Comparison of ENCODE assay signal across 34 cellular contexts in the genomic region with DNA sequence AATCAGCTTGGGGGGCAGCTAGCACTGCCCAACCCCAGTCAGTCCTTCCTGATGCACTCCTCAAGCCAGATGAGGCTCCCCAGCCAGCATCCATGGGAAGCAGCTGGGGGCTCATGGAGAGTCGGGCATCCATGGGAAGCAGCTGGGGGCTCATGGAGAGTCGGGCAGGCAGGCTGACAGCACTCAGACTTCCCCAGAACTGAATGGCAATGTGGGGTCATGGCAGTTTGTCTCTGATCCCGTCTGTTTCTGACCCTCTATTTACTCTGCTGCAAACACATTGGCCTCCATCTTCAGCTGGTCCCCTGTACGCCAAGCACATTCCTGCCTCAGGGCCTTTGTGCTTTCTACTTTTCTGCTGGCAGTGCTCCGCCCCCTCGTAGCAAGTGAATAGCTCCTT.
"Had no signal": no experiment of that assay in that cellular context is flagged by ENCODE, and none has a peak within 500 bp of the region (broad histone marks: within the 10 kb centered on the region; RNA-seq: fewer than 3 reads in every experiment).

No MANE protein-coding gene starts in this region.

- ATAC-seq: activated CD8-positive, alpha-beta T cell treated with anti-CD3 and anti-CD28 coated beads for 36 hours; activated naive CD8-positive, alpha-beta T cell treated with anti-CD3 and anti-CD28 coated beads, Interleukin-2, amount 50 U/mL, for 24 hours; Right ventricle myocardium inferior had no signal

- H3K4me2 ChIP-seq: KMS-11, PC-9 had no signal

- H3K4me3 ChIP-seq: PC-9 had no signal

- H3K9ac ChIP-seq: KMS-11 had no signal

- H3K9me3 Mint-ChIP-seq: activated B cell treated with CpG ODN at 0.5 μM for 24 hours; activated CD8-positive, alpha-beta T cell treated with anti-CD3 and anti-CD28 coated beads for 36 hours; activated naive CD4-positive, alpha-beta T cell treated with anti-CD3 and anti-CD28 coated beads for 36 hours; activated naive CD8-positive, alpha-beta T cell treated with anti-CD3 and anti-CD28 coated beads, Interleukin-2, amount 50 U/mL, for 24 hours; activated T-helper 1 cell treated with anti-CD3 and anti-CD28 coated beads, Interleukin-12 subunit alpha, Interleukin-12 subunit beta, Interleukin-2, Interleukin-4 antibody, amounts not matched to agents 30 ng/mL and 10 ng/mL and 1 ng/mL, durations not matched to agents 14 hours and 24 hours and 36 hours; brain had no signal

- H3K36me3 Mint-ChIP-seq: activated naive CD8-positive, alpha-beta T cell; brain had no signal

- H3K4me3 Mint-ChIP-seq: activated B cell treated with CpG ODN at 0.5 μM for 24 hours; activated CD8-positive, alpha-beta T cell treated with anti-CD3 and anti-CD28 coated beads for 36 hours; activated naive CD4-positive, alpha-beta T cell treated with anti-CD3 and anti-CD28 coated beads for 36 hours; activated naive CD8-positive, alpha-beta T cell; activated naive CD8-positive, alpha-beta T cell treated with anti-CD3 and anti-CD28 coated beads, Interleukin-2, amount 50 U/mL, for 24 hours; activated T-helper 1 cell treated with anti-CD3 and anti-CD28 coated beads, Interleukin-12 subunit alpha, Interleukin-12 subunit beta, Interleukin-2, Interleukin-4 antibody, amounts not matched to agents 30 ng/mL and 10 ng/mL and 1 ng/mL, durations not matched to agents 14 hours and 24 hours and 36 hours; brain had no signal

- DNase-seq: activated B cell treated with CpG ODN at 0.5 μM for 24 hours; activated CD4-positive, alpha-beta T cell treated with anti-CD3 and anti-CD28 coated beads for 4 hours; activated CD4-positive, alpha-beta T cell treated with anti-CD3 and anti-CD28 coated beads, Interleukin-2, amount 50 U/mL, for 1 hour; activated CD4-positive, CD25-positive, alpha-beta regulatory T cell treated with anti-CD3 and anti-CD28 coated beads, Interleukin-2, amount 50 U/mL, for 72 hours; activated CD8-positive, alpha-beta T cell treated with anti-CD3 and anti-CD28 coated beads for 36 hours; activated gamma-delta T cell treated with Interleukin-2 at 50 U/mL for 16 hours; activated naive CD4-positive, alpha-beta T cell treated with anti-CD3 and anti-CD28 coated beads for 36 hours; activated naive CD8-positive, alpha-beta T cell treated with anti-CD3 and anti-CD28 coated beads, Interleukin-2, amount 50 U/mL, for 24 hours; activated T-cell treated with anti-CD3 and anti-CD28 coated beads, Interleukin-2, amount 50 U/mL, for 1 hour; anterior cingulate cortex; MM.1S; MV-4-11; NCI-H1092; NCI-H146; NCI-H187; NCI-H2029 treated with DMSO at 0.1 percent for 48 hours; NCI-H2107; NCI-H2171; NCI-H510A; NCI-H526; NCI-H748 treated with DMSO at 0.1 percent for 48 hours; PC-9; SIG-M5; SW 1271; T-helper 1 cell; T-helper 2 cell; T-helper 9 cell had no signal

- H3K27ac ChIP-seq: KMS-11, PC-9, RWPE1, VCaP had no signal

- H3K27ac Mint-ChIP-seq: activated B cell treated with CpG ODN at 0.5 μM for 24 hours; activated CD8-positive, alpha-beta T cell treated with anti-CD3 and anti-CD28 coated beads for 36 hours; activated naive CD4-positive, alpha-beta T cell treated with anti-CD3 and anti-CD28 coated beads for 36 hours; activated naive CD8-positive, alpha-beta T cell; activated naive CD8-positive, alpha-beta T cell treated with anti-CD3 and anti-CD28 coated beads, Interleukin-2, amount 50 U/mL, for 24 hours; activated T-helper 1 cell treated with anti-CD3 and anti-CD28 coated beads, Interleukin-12 subunit alpha, Interleukin-12 subunit beta, Interleukin-2, Interleukin-4 antibody, amounts not matched to agents 30 ng/mL and 10 ng/mL and 1 ng/mL, durations not matched to agents 14 hours and 24 hours and 36 hours; brain had no signal

- H3K4me1 Mint-ChIP-seq: activated B cell treated with CpG ODN at 0.5 μM for 24 hours; activated naive CD8-positive, alpha-beta T cell treated with anti-CD3 and anti-CD28 coated beads, Interleukin-2, amount 50 U/mL, for 24 hours had no signal

- H2AFZ ChIP-seq: PC-9 had no signal
